8 cellular contexts compared by ENCODE assay signal in genomic region chr17:80262775-80263244, GRCh38. TPM values are rescaled to one million over a fixed set of nuclear protein-coding genes. Genes with fewer than 3 reads are reported as not detected.
DNase-seq lines count a peak whose midpoint lies in the region; ATAC-seq and TF ChIP-seq lines count a peak whose summit lies in the region.

No MANE protein-coding gene starts in this region.

- peaks cover 3 to 24% of the 10 kb centered on the region in 2 donors for H3K4me1 ChIP-seq in lung (ENCODE audit: control insufficient read depth in 2 of 2, insufficient read depth in 2 of 2, low read length in 2 of 2)
- peaks cover 0 to 39% (median 30%) of the 10 kb centered on the region in 4 donors for H3K4me1 ChIP-seq in tibial artery

- peak overlapping the region; percentile 94 to 96 for H3K4me3 Mint-ChIP-seq in activated T-cell treated with anti-CD3 and anti-CD28 coated beads, Interleukin-2, amount 50 U/mL, for 72 hours
- H3K4me3 Mint-ChIP-seq in activated naive CD8-positive, alpha-beta T cell treated with anti-CD3 and anti-CD28 coated beads for 36 hours, result peak overlapping the region; percentile 91

- H3K36me3 Mint-ChIP-seq in activated T-cell treated with anti-CD3 and anti-CD28 coated beads, Interleukin-2, amount 50 U/mL, for 72 hours (ENCODE audit: insufficient read depth in 2 of 2), result peaks cover 20 to 36% of the 10 kb centered on the region in 2 donors
- peaks cover 29% of the 10 kb centered on the region for H3K36me3 Mint-ChIP-seq in activated naive CD8-positive, alpha-beta T cell treated with anti-CD3 and anti-CD28 coated beads for 36 hours

- WGBS in lung, 2 donors, result 73 to 81% methylated on average over 8 of the region's 8 CpGs

- no peak for DNase-seq in activated T-cell treated with anti-CD3 and anti-CD28 coated beads, Interleukin-2, amount 50 U/mL, for 72 hours
- DNase-seq in activated T-cell treated with anti-CD3 and anti-CD28 coated beads, Interleukin-2, amount 50 U/mL, for 48 hours, result no peak
- DNase-seq in activated naive CD8-positive, alpha-beta T cell treated with anti-CD3 and anti-CD28 coated beads for 36 hours, result no peak
- DNase-seq in lung (ENCODE audit: low spot score) (no peak), tibial artery (no peak), DMS153 treated with DMSO at 0.1 percent for 48 hours (lab: John Stamatoyannopoulos, UW; ENCODE audit: unreplicated experiment) (no peak)
- DNase-seq in activated CD4-positive, alpha-beta T cell treated with anti-CD3 and anti-CD28 coated beads, Interleukin-2, amount 50 U/mL, for 1 hour, result no peak

- H3K27me3 Mint-ChIP-seq in activated T-cell treated with anti-CD3 and anti-CD28 coated beads, Interleukin-2, amount 50 U/mL, for 72 hours (ENCODE audit: low read depth), result no peaks in the 10 kb centered on the region
- H3K27me3 Mint-ChIP-seq in activated naive CD8-positive, alpha-beta T cell treated with anti-CD3 and anti-CD28 coated beads for 36 hours, result no peaks in the 10 kb centered on the region

- H3K36me3 ChIP-seq in lung (ENCODE audit: control insufficient read depth in 2 of 2, insufficient read depth in 2 of 2, low read length in 2 of 2) (peaks cover 0 to 4% of the 10 kb centered on the region in 2 donors), tibial artery (peaks cover 0 to 31% (median 17%) of the 10 kb centered on the region in 3 donors)

- H3K4me1 Mint-ChIP-seq in activated T-cell treated with anti-CD3 and anti-CD28 coated beads, Interleukin-2, amount 50 U/mL, for 72 hours (ENCODE audit: low read depth), result peaks cover 54% of the 10 kb centered on the region
- H3K4me1 Mint-ChIP-seq in activated naive CD8-positive, alpha-beta T cell treated with anti-CD3 and anti-CD28 coated beads for 36 hours, result peaks cover 49% of the 10 kb centered on the region

- no peaks in the 10 kb centered on the region for H3K9me3 Mint-ChIP-seq in activated T-cell treated with anti-CD3 and anti-CD28 coated beads, Interleukin-2, amount 50 U/mL, for 72 hours
- H3K9me3 Mint-ChIP-seq in activated naive CD8-positive, alpha-beta T cell treated with anti-CD3 and anti-CD28 coated beads for 36 hours, result peaks cover 3% of the 10 kb centered on the region

- H3K27ac Mint-ChIP-seq in activated T-cell treated with anti-CD3 and anti-CD28 coated beads, Interleukin-2, amount 50 U/mL, for 72 hours, result peak overlapping the region; percentile 83
- H3K27ac Mint-ChIP-seq in activated naive CD8-positive, alpha-beta T cell treated with anti-CD3 and anti-CD28 coated beads for 36 hours, result peak overlapping the region; percentile 97

- peak overlapping the region; percentile 37 to 83 for H3K27ac ChIP-seq in lung (ENCODE audit: low read depth in 1 of 2, low read length in 1 of 2)
- H3K27ac ChIP-seq in tibial artery, result peak overlapping the region; percentile 39 to 99

- TF ChIP-seq CTCF in lung (IDR thresholded peaks at IDR 0.05; ENCODE audit: control extremely low read depth, extremely low read depth) (no peak), tibial artery (IDR thresholded peaks at IDR 0.05) (no peak)

- ATAC-seq in activated T-cell treated with anti-CD3 and anti-CD28 coated beads, Interleukin-2, amount 50 U/mL, for 72 hours (replicated peaks in 1 of 2), result no peak
- no peak for ATAC-seq in lung (ENCODE audit: insufficient read depth, low FRiP score)
- no peak for ATAC-seq in HG02610 (IDR thresholded peaks at IDR 0.05; ENCODE audit: unreplicated experiment)

- intact Hi-C loops in tibial artery (cut with DNase I; ENCODE audit: low total_unique reads), result loop anchor here (5.0 kb wide), 2 partner anchors 116 to 161 kb away; partner anchors contain the start of genes EIF4A3 and GAA

- no peak overlapping the region for H3K4me3 ChIP-seq in lung
- H3K4me3 ChIP-seq in tibial artery, result peak overlapping the region; percentile 30 to 47

- H3K27me3 ChIP-seq in lung (ENCODE audit: control insufficient read depth, insufficient read depth) (no peaks in the 10 kb centered on the region), tibial artery (no peaks in the 10 kb centered on the region)

- H3K9me3 ChIP-seq in lung (ENCODE audit: control insufficient read depth in 2 of 2, insufficient read depth in 1 of 2, low read length in 1 of 2) (no peaks in the 10 kb centered on the region), tibial artery (no peaks in the 10 kb centered on the region)

RNA-seq across cellular contexts. Expression of gene RNF213, which starts 2.2 kb away (rescaled TPM):
- total RNA-seq in activated T-cell treated with anti-CD3 and anti-CD28 coated beads, Interleukin-2, amount 50 U/mL, for 72 hours, result 100 to 1,000 TPM; 546 to 651 TPM
- 100 to 1,000 TPM; 109 TPM for total RNA-seq in activated naive CD8-positive, alpha-beta T cell treated with anti-CD3 and anti-CD28 coated beads for 36 hours
- 100 to 1,000 TPM; 135 to 198 TPM for total RNA-seq in lung
- polyA plus RNA-seq in lung, result 10 to 100 TPM; 67.0 to 76.7 TPM

RNA-seq across cellular contexts. Expression of gene SLC26A11, which starts 42.6 kb away (rescaled TPM):
- 10 to 100 TPM; 25.9 to 28.8 TPM for total RNA-seq in activated T-cell treated with anti-CD3 and anti-CD28 coated beads, Interleukin-2, amount 50 U/mL, for 72 hours
- total RNA-seq in activated naive CD8-positive, alpha-beta T cell treated with anti-CD3 and anti-CD28 coated beads for 36 hours, result 1 to 10 TPM; 1.7 to 2.3 TPM
- total RNA-seq in lung, result 10 to 100 TPM; 27.8 to 34.2 TPM
- 10 to 100 TPM; 25.0 to 37.0 TPM for polyA plus RNA-seq in lung

RNA-seq across cellular contexts. Expression of gene SGSH, which starts 42.7 kb away (rescaled TPM):
- total RNA-seq in activated T-cell treated with anti-CD3 and anti-CD28 coated beads, Interleukin-2, amount 50 U/mL, for 72 hours, result 10 to 100 TPM; 51.3 to 64.4 TPM
- total RNA-seq in activated naive CD8-positive, alpha-beta T cell treated with anti-CD3 and anti-CD28 coated beads for 36 hours, result 1 to 10 TPM; 7.0 to 8.2 TPM
- total RNA-seq in lung, result 10 to 100 TPM; 27.5 to 75.1 TPM
- 10 to 100 TPM; 42.5 to 65.7 TPM for polyA plus RNA-seq in lung

Comparison
In these comparisons a context has a peak if more than half of its experiments do, and no peak if none do; other contexts are left out.
1. RNA of gene SLC26A11, which starts 42.6 kb away (total RNA-seq): 27.8 to 34.2 TPM in lung and 25.9 to 28.8 TPM in activated T-cell treated with anti-CD3 and anti-CD28 coated beads, Interleukin-2, amount 50 U/mL, for 72 hours; 1.7 to 2.3 TPM in activated naive CD8-positive, alpha-beta T cell treated with anti-CD3 and anti-CD28 coated beads for 36 hours; every median in the first group is over 4 times any median in the second.